In genomic region chr17:49980703-49981197, GRCh38 we compare ENCODE assay signal across 21 cellular contexts. TPM values are rescaled to one million over a fixed set of nuclear protein-coding genes. Genes with fewer than 3 reads are reported as not detected.
A peak's percentile ranks its signal among the peaks of the same experiment; 100 is the strongest.
DNase-seq lines count a peak whose midpoint lies in the region; ATAC-seq, FAIRE-seq and TF ChIP-seq lines count a peak whose summit lies in the region.
"Had no signal": no experiment of that assay in that cellular context is flagged by ENCODE, and none has a peak within 500 bp of the region (broad histone marks: within the 10 kb centered on the region; RNA-seq: fewer than 3 reads in every experiment).

No MANE protein-coding gene starts in this region.

- no peaks in the 10 kb centered on the region for H3K79me2 ChIP-seq in HepG2 (ENCODE audit: insufficient read depth, low read length)

- intact Hi-C loops in HepG2 (cut with micrococcal nuclease; ENCODE audit: unreplicated experiment): no loop called here
- intact Hi-C loops in right lobe of liver (cut with DNase I): no loop called here
- intact Hi-C loops in dorsolateral prefrontal cortex (cut with DNase I): no loop called here

- no peak for TF ChIP-seq RAD21 in HepG2 (CRISPR knock-in tag; IDR thresholded peaks at IDR 0.05)

- no peak overlapping the region for H3K4me2 ChIP-seq in HepG2 (ENCODE audit: low read depth, low read length)

- ATAC-seq in HepG2 (no peak), right lobe of liver (no peak), foreskin keratinocyte (peak; percentile 21)
- no peak for ATAC-seq in activated CD8-positive, alpha-beta memory T cell treated with anti-CD3 and anti-CD28 coated beads, Interleukin-2, amount 10 ng/mL, durations not matched to agents 7 days and 5 days
- ATAC-seq: left ventricle myocardium superior, upper lobe of right lung had no signal

- H3K27ac ChIP-seq in HepG2 (ENCODE audit: extremely low read length, insufficient read depth, low read length) (no peak overlapping the region), right lobe of liver (no peak overlapping the region), foreskin keratinocyte (no peak overlapping the region), dorsolateral prefrontal cortex (no peak overlapping the region)
- H3K27ac ChIP-seq: adrenal gland, upper lobe of right lung had no signal

- WGBS in HepG2 (ENCODE audit: low lambda C conversion rate): 4% methylated on average over 4 of the region's 7 CpGs
- WGBS in right lobe of liver (ENCODE audit: insufficient coverage, low coverage, low lambda C conversion rate, missing lambda C conversion rate): 83% methylated on average over 1 of the region's 7 CpGs

- H3K36me3 Mint-ChIP-seq in activated CD8-positive, alpha-beta memory T cell treated with anti-CD3 and anti-CD28 coated beads, Interleukin-2, amount 10 ng/mL, durations not matched to agents 7 days and 5 days: no peaks in the 10 kb centered on the region

- no peak for TF ChIP-seq POLR2A in HepG2 (IDR thresholded peaks at IDR 0.05; ENCODE audit: insufficient read depth in 1 of 2, low read depth in 2 of 2, low read length in 2 of 2)
- no peak for TF ChIP-seq POLR2A in right lobe of liver (IDR thresholded peaks at IDR 0.05)

- CTCF ChIA-PET in HepG2 (lab: Yijun Ruan, JAX; ENCODE audit: low intra/inter-chr PET ratio, low total read pairs): no interaction called here
- CTCF ChIA-PET in activated CD8-positive, alpha-beta memory T cell treated with anti-CD3 and anti-CD28 coated beads, Interleukin-2, amount 10 ng/mL, durations not matched to agents 7 days and 5 days (lab: Charles Lee): interaction anchor here (8.9 kb wide), 1 partner anchor 16 kb away, joined by 113 read pairs; the partner anchor contains the start of gene DLX3

- TF ChIP-seq CTCF in HepG2 (CRISPR knock-in tag; IDR thresholded peaks at IDR 0.05): no peak
- no peak for TF ChIP-seq CTCF in right lobe of liver (IDR thresholded peaks at IDR 0.05)
- no peak for TF ChIP-seq CTCF in foreskin keratinocyte (conservative IDR thresholded peaks at IDR 0.05)
- TF ChIP-seq CTCF in dorsolateral prefrontal cortex (IDR thresholded peaks at IDR 0.05 in 54 of 56, conservative IDR thresholded peaks at IDR 0.05 in 2 of 56; ENCODE audit: low read depth in 1 of 56, partially characterized antibody in 56 of 56): no peak

- H3K27ac Mint-ChIP-seq in activated CD8-positive, alpha-beta memory T cell treated with anti-CD3 and anti-CD28 coated beads, Interleukin-2, amount 10 ng/mL, durations not matched to agents 7 days and 5 days: no peak overlapping the region
- H3K27ac Mint-ChIP-seq: activated T-helper 2 cell treated with anti-CD3 and anti-CD28 coated beads, Interferon-gamma antibody, Interleukin-2, Interleukin-4, amounts not matched to agents 10 μg/mL and 5 μg/mL and 100 μg/mL, durations not matched to agents 14 hours and 24 hours and 36 hours; CD4-positive, alpha-beta T cell had no signal

- TF ChIP-seq EP300 in HepG2 (IDR thresholded peaks at IDR 0.05; ENCODE audit: low read depth in 2 of 2, low read length in 2 of 2) (no peak), HepG2 (CRISPR knock-in tag; IDR thresholded peaks at IDR 0.05; ENCODE audit: borderline replicate concordance) (no peak)

- peaks cover 15 to 60% of the 10 kb centered on the region in 2 experiments for H3K27me3 ChIP-seq in HepG2 (ENCODE audit: control insufficient read depth in 1 of 2, insufficient read depth in 2 of 2, low read length in 2 of 2)
- no peaks in the 10 kb centered on the region for H3K27me3 ChIP-seq in right lobe of liver
- peaks cover 37% of the 10 kb centered on the region for H3K27me3 ChIP-seq in NT2/D1 (ENCODE audit: insufficient read depth, insufficient read length)
- H3K27me3 ChIP-seq in foreskin keratinocyte: no peaks in the 10 kb centered on the region
- H3K27me3 ChIP-seq in dorsolateral prefrontal cortex: peaks cover 0 to 67% (median 14%) of the 10 kb centered on the region in 45 donors

- H3K4me3 ChIP-seq in HepG2 (replicated peaks in 1 of 3; ENCODE audit: insufficient read depth in 1 of 3, low read depth in 2 of 3, low read length in 3 of 3): no peak overlapping the region
- H3K4me3 ChIP-seq in right lobe of liver: no peak overlapping the region
- H3K4me3 ChIP-seq in NT2/D1 (ENCODE audit: insufficient read length, low read depth): no peak overlapping the region
- H3K4me3 ChIP-seq in dorsolateral prefrontal cortex: no peak overlapping the region
- H3K4me3 ChIP-seq: adrenal gland, upper lobe of right lung had no signal

- no TSS peak for BruUV-seq in HepG2 (replicated peaks; lab: Mats Ljungman, UMichigan)

- in situ Hi-C loops in HepG2 (cut with HindIII; ENCODE audit: extremely low pct_ligation_motif_present, low pct_unique_long_range_greater_than_20kb): no loop called here

- POLR2A ChIA-PET in HepG2 (lab: Yijun Ruan, JAX): no interaction called here

- H3K4me3 Mint-ChIP-seq in activated CD8-positive, alpha-beta memory T cell treated with anti-CD3 and anti-CD28 coated beads, Interleukin-2, amount 10 ng/mL, durations not matched to agents 7 days and 5 days: no peak overlapping the region
- H3K4me3 Mint-ChIP-seq: CD4-positive, alpha-beta T cell had no signal

- H4K20me1 ChIP-seq in HepG2 (ENCODE audit: insufficient read depth, low read length): no peaks in the 10 kb centered on the region

- H3K9me3 Mint-ChIP-seq in activated CD8-positive, alpha-beta memory T cell treated with anti-CD3 and anti-CD28 coated beads, Interleukin-2, amount 10 ng/mL, durations not matched to agents 7 days and 5 days (ENCODE audit: low read depth): no peaks in the 10 kb centered on the region
- H3K9me3 Mint-ChIP-seq: activated T-helper 2 cell treated with anti-CD3 and anti-CD28 coated beads, Interferon-gamma antibody, Interleukin-2, Interleukin-4, amounts not matched to agents 10 μg/mL and 5 μg/mL and 100 μg/mL, durations not matched to agents 14 hours and 24 hours and 36 hours; CD4-positive, alpha-beta T cell had no signal

- DNase-seq in HepG2 (ENCODE audit: low spot score) (no peak), right lobe of liver (no peak), NT2/D1 (ENCODE audit: low read depth, low spot score) (peak; percentile 65), foreskin keratinocyte (peak in 1 of 2 donors; percentile 69), GF-D8 (lab: John Stamatoyannopoulos, UW) (no peak), dorsolateral prefrontal cortex (no peak)
- DNase-seq in activated naive CD4-positive, alpha-beta T cell treated with Interleukin-2 at 50 U/mL for 16 hours: no peak
- DNase-seq in activated CD8-positive, alpha-beta memory T cell treated with anti-CD3 and anti-CD28 coated beads, Interleukin-2, amount 10 ng/mL, durations not matched to agents 7 days and 5 days: no peak
- DNase-seq: activated CD4-positive, CD25-positive, alpha-beta regulatory T cell; adrenal gland; CD4-positive, alpha-beta T cell; central memory CD4-positive, alpha-beta T cell; Kasumi-1; left ventricle myocardium superior; NCI-H1436; NCI-H774; upper lobe of right lung had no signal

- H3K9ac ChIP-seq in HepG2 (ENCODE audit: insufficient read depth, low read depth, low read length) (no peak overlapping the region), NT2/D1 (ENCODE audit: insufficient read length, low read depth) (peak overlapping the region; percentile 33)

- no peak for FAIRE-seq in HepG2 (lab: Jason Lieb, UNC)

- H3K9me3 ChIP-seq in HepG2 (ENCODE audit: low read length): no peaks in the 10 kb centered on the region
- H3K9me3 ChIP-seq in right lobe of liver: no peaks in the 10 kb centered on the region
- H3K9me3 ChIP-seq in NT2/D1 (ENCODE audit: insufficient read depth, low read length): no peaks in the 10 kb centered on the region
- H3K9me3 ChIP-seq: adrenal gland, upper lobe of right lung had no signal

- peaks cover 53% of the 10 kb centered on the region for H3K27me3 Mint-ChIP-seq in activated CD8-positive, alpha-beta memory T cell treated with anti-CD3 and anti-CD28 coated beads, Interleukin-2, amount 10 ng/mL, durations not matched to agents 7 days and 5 days

- H2AFZ ChIP-seq in HepG2 (ENCODE audit: low read length): no peak overlapping the region

- no peaks in the 10 kb centered on the region for H3K4me1 ChIP-seq in HepG2 (ENCODE audit: insufficient read depth, low read length)
- H3K4me1 ChIP-seq in right lobe of liver: no peaks in the 10 kb centered on the region
- H3K4me1 ChIP-seq in NT2/D1 (ENCODE audit: insufficient read depth, insufficient read length): peaks cover 31% of the 10 kb centered on the region
- peaks cover 43% of the 10 kb centered on the region for H3K4me1 ChIP-seq in foreskin keratinocyte
- H3K4me1 ChIP-seq: adrenal gland, upper lobe of right lung had no signal

- H3K36me3 ChIP-seq in HepG2 (replicated peaks in 1 of 2; ENCODE audit: control insufficient read depth in 1 of 2, insufficient read depth in 2 of 2, low read length in 2 of 2) (no peaks in the 10 kb centered on the region), right lobe of liver (no peaks in the 10 kb centered on the region), NT2/D1 (ENCODE audit: insufficient read depth, insufficient read length, low read length) (no peaks in the 10 kb centered on the region)
- H3K36me3 ChIP-seq: adrenal gland, upper lobe of right lung had no signal

- H3K4me1 Mint-ChIP-seq in activated CD8-positive, alpha-beta memory T cell treated with anti-CD3 and anti-CD28 coated beads, Interleukin-2, amount 10 ng/mL, durations not matched to agents 7 days and 5 days: no peaks in the 10 kb centered on the region

RNA-seq across cellular contexts. Expression of gene DLX4, which starts 11.8 kb away (rescaled TPM):
- total RNA-seq in HepG2 (2016; rRNA removed; fragmentation: Illumina TruSeq; extraction: Trizol) (0.51 and 0.55 TPM in 2 replicates), right lobe of liver (not detected), foreskin keratinocyte (0.14 TPM in 1 of 2 replicates, not detected in the other), dorsolateral prefrontal cortex (1 to 10 TPM in 20 of 120 experiments, under 1 TPM in 41, not detected in 59; 0.27 to 2.5 (median 0.76) TPM)
- 0.44 and 1.4 TPM in 2 replicates for total RNA-seq in HepG2 (2016; cell fraction: cytosol; rRNA removed; fragmentation: Illumina TruSeq; extraction: Trizol; ENCODE audit: low read depth)
- 0.40 and 0.80 TPM in 2 replicates for total RNA-seq in HepG2 (2016; cell fraction: insoluble cytoplasmic fraction; rRNA removed; fragmentation: Illumina TruSeq; extraction: Trizol)
- 1.8 and 1.9 TPM in 2 replicates for total RNA-seq in HepG2 (2016; cell fraction: membrane; rRNA removed; fragmentation: Illumina TruSeq; extraction: Trizol)
- total RNA-seq in HepG2 (2016; cell fraction: nucleus; rRNA removed; fragmentation: Illumina TruSeq; extraction: Trizol): 0.93 and 0.97 TPM in 2 replicates
- polyA plus RNA-seq in HepG2 (2011; rRNA removed) (2.3 and 2.5 TPM in 2 replicates), foreskin keratinocyte (0.19 and 0.23 TPM in 2 replicates)
- polyA plus RNA-seq in HepG2 (2011; cell fraction: cytosol; rRNA removed): 1.0 and 1.2 TPM in 2 replicates
- 10.2 TPM in 2 replicates for polyA plus RNA-seq in HepG2 (2011; cell fraction: nucleus; rRNA removed)
- polyA plus RNA-seq in HepG2 (2012): 2.5 and 2.7 TPM in 2 replicates
- 6.6 and 7.4 TPM in 2 replicates for polyA plus RNA-seq in HepG2 (2016; cell fraction: cytosol; fragmentation: Illumina TruSeq; extraction: Trizol; ENCODE audit: low read depth)
- polyA plus RNA-seq in HepG2 (2016; cell fraction: insoluble cytoplasmic fraction; fragmentation: Illumina TruSeq; extraction: Trizol; ENCODE audit: low read depth): 2.3 and 2.8 TPM in 2 replicates
- polyA plus RNA-seq in HepG2 (2016; cell fraction: membrane; fragmentation: Illumina TruSeq; extraction: Trizol; ENCODE audit: low read depth): 12.2 and 12.9 TPM in 2 replicates
- polyA plus RNA-seq in HepG2 (2016; cell fraction: nucleus; fragmentation: Illumina TruSeq; extraction: Trizol; ENCODE audit: insufficient read depth, low read depth): 8.1 and 8.9 TPM in 2 replicates
- 1.8 and 3.4 TPM in 2 replicates for polyA minus RNA-seq in HepG2 (2011; rRNA and poly(A)+ RNA removed; ENCODE audit: low replicate concordance)
- 0.62 and 0.99 TPM in 2 replicates for polyA minus RNA-seq in HepG2 (2011; cell fraction: cytosol; rRNA and poly(A)+ RNA removed)
- polyA minus RNA-seq in HepG2 (2011; cell fraction: nucleus; rRNA and poly(A)+ RNA removed): 1.3 and 2.4 TPM in 2 replicates
- under 1 TPM in 1 of 2 experiments, not detected in 1; 0.23 TPM for total RNA-seq in activated CD8-positive, alpha-beta memory T cell treated with anti-CD3 and anti-CD28 coated beads, Interleukin-2, amount 10 ng/mL, durations not matched to agents 7 days and 5 days
- total RNA-seq: activated T-helper 2 cell treated with anti-CD3 and anti-CD28 coated beads, Interferon-gamma antibody, Interleukin-2, Interleukin-4, amounts not matched to agents 10 μg/mL and 5 μg/mL and 100 μg/mL, durations not matched to agents 14 hours and 24 hours and 36 hours; left ventricle myocardium superior; RPMI7951; T-helper 1 cell treated with Interleukin-12 subunit alpha and Interleukin-12 subunit beta and Interleukin-4 antibody, amounts not matched to agents 30 ng/mL and 1 ng/mL, for 36 hours had no signal

RNA-seq across cellular contexts. Expression of gene DLX3, which starts 14.3 kb away (rescaled TPM):
- not detected in 2 replicates for total RNA-seq in HepG2 (2016; rRNA removed; fragmentation: Illumina TruSeq; extraction: Trizol)
- total RNA-seq in HepG2 (2016; cell fraction: cytosol; rRNA removed; fragmentation: Illumina TruSeq; extraction: Trizol; ENCODE audit: low read depth): not detected in 2 replicates
- not detected in 2 replicates for total RNA-seq in HepG2 (2016; cell fraction: insoluble cytoplasmic fraction; rRNA removed; fragmentation: Illumina TruSeq; extraction: Trizol)
- not detected in 2 replicates for total RNA-seq in HepG2 (2016; cell fraction: membrane; rRNA removed; fragmentation: Illumina TruSeq; extraction: Trizol)
- not detected in 2 replicates for total RNA-seq in HepG2 (2016; cell fraction: nucleus; rRNA removed; fragmentation: Illumina TruSeq; extraction: Trizol)
- polyA plus RNA-seq in HepG2 (2011; rRNA removed): 0.03 and 0.05 TPM in 2 replicates
- not detected in 2 replicates for polyA plus RNA-seq in HepG2 (2011; cell fraction: cytosol; rRNA removed)
- 0.05 and 0.23 TPM in 2 replicates for polyA plus RNA-seq in HepG2 (2011; cell fraction: nucleus; rRNA removed)
- polyA plus RNA-seq in HepG2 (2012): not detected in 2 replicates
- not detected in 2 replicates for polyA plus RNA-seq in HepG2 (2016; cell fraction: cytosol; fragmentation: Illumina TruSeq; extraction: Trizol; ENCODE audit: low read depth)
- polyA plus RNA-seq in HepG2 (2016; cell fraction: insoluble cytoplasmic fraction; fragmentation: Illumina TruSeq; extraction: Trizol; ENCODE audit: low read depth): 0.09 TPM in 1 of 2 replicates, not detected in the other
- not detected in 2 replicates for polyA plus RNA-seq in HepG2 (2016; cell fraction: membrane; fragmentation: Illumina TruSeq; extraction: Trizol; ENCODE audit: low read depth)
- not detected in 2 replicates for polyA plus RNA-seq in HepG2 (2016; cell fraction: nucleus; fragmentation: Illumina TruSeq; extraction: Trizol; ENCODE audit: insufficient read depth, low read depth)
- polyA minus RNA-seq in HepG2 (2011; rRNA and poly(A)+ RNA removed; ENCODE audit: low replicate concordance): 0.65 TPM in 1 of 2 replicates, not detected in the other
- not detected in 2 replicates for polyA minus RNA-seq in HepG2 (2011; cell fraction: cytosol; rRNA and poly(A)+ RNA removed)
- not detected in 2 replicates for polyA minus RNA-seq in HepG2 (2011; cell fraction: nucleus; rRNA and poly(A)+ RNA removed)
- not detected for total RNA-seq in right lobe of liver
- total RNA-seq in foreskin keratinocyte: 1.2 and 1.3 TPM in 2 replicates
- polyA plus RNA-seq in foreskin keratinocyte: 1.7 and 1.9 TPM in 2 replicates
- under 1 TPM in 49 of 120 experiments, not detected in 71; 0.14 to 0.93 (median 0.37) TPM for total RNA-seq in dorsolateral prefrontal cortex
- total RNA-seq in activated CD8-positive, alpha-beta memory T cell treated with anti-CD3 and anti-CD28 coated beads, Interleukin-2, amount 10 ng/mL, durations not matched to agents 7 days and 5 days: not detected
- total RNA-seq: A673; activated T-helper 2 cell treated with anti-CD3 and anti-CD28 coated beads, Interferon-gamma antibody, Interleukin-2, Interleukin-4, amounts not matched to agents 10 μg/mL and 5 μg/mL and 100 μg/mL, durations not matched to agents 14 hours and 24 hours and 36 hours; CD4-positive, alpha-beta T cell; left ventricle myocardium superior; RPMI7951; T-helper 1 cell treated with Interleukin-12 subunit alpha and Interleukin-12 subunit beta and Interleukin-4 antibody, amounts not matched to agents 30 ng/mL and 1 ng/mL, for 36 hours had no signal
